Comparison of ENCODE assay signal across 12 cellular contexts in the genomic region with DNA sequence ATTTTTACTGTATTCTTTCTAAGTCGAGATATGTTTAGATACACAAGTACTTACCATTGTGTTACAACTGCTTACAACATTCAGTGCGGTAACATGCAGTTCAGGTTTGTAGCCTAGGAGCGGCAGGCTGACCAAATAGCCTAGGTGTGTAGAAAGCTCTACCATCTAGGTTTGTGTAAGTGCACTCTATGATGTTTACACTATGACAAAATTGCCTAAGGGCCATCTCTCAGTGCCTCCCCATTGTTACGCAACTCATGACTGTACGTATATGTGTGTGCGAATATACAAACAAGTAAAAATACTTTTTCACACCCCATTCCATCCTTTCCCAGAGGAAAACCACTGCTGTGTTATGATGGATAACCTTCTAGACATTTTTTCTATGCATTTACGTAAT. TPM values are rescaled to one million over a fixed set of nuclear protein-coding genes. Genes with fewer than 3 reads are reported as not detected.
DNase-seq lines count a peak whose midpoint lies in the region; ATAC-seq and TF ChIP-seq lines count a peak whose summit lies in the region.
"Had no signal": no experiment of that assay in that cellular context is flagged by ENCODE, and none has a peak within 500 bp of the region (broad histone marks: within the 10 kb centered on the region; RNA-seq: fewer than 3 reads in every experiment).

No MANE protein-coding gene starts in this region.

- TF ChIP-seq CTCF in MCF 10A (IDR thresholded peaks at IDR 0.05; ENCODE audit: unreplicated experiment) (no peak), breast epithelium (IDR thresholded peaks at IDR 0.05) (no peak), epithelial cell of esophagus (IDR thresholded peaks at IDR 0.05; ENCODE audit: insufficient read depth, low read depth, low read length, missing control alignments) (peak; percentile 34)

- no peaks in the 10 kb centered on the region for H3K9me3 Mint-ChIP-seq in MCF 10A (ENCODE audit: unreplicated experiment)
- H3K9me3 Mint-ChIP-seq: activated naive CD8-positive, alpha-beta T cell treated with anti-CD3 and anti-CD28 coated beads for 36 hours; dendritic cell treated with granulocyte-macrophage colony-stimulating factor and Interleukin-4, amounts not matched to agents 40 ng/mL and 50 ng/mL, for 4 days had no signal

- intact Hi-C loops in MCF 10A (cut with micrococcal nuclease) (no loop called here), breast epithelium (cut with DNase I; ENCODE audit: low total_unique reads) (no loop called here)

- no peaks in the 10 kb centered on the region for H3K9me3 ChIP-seq in breast epithelium
- H3K9me3 ChIP-seq: tibial nerve had no signal

- H3K27me3 ChIP-seq in breast epithelium = no peaks in the 10 kb centered on the region
- H3K27me3 ChIP-seq: tibial nerve had no signal

- no peak for ATAC-seq in GM21515 (IDR thresholded peaks at IDR 0.05; ENCODE audit: unreplicated experiment)

- POLR2A ChIA-PET in MCF 10A (lab: Yijun Ruan, JAX) = interaction anchor here (0.6 kb wide), 1 partner anchor 19 kb away, joined by 4 read pairs; no protein-coding TSS in a partner anchor

- H3K36me3 ChIP-seq in breast epithelium = no peaks in the 10 kb centered on the region

- no peak overlapping the region for H3K4me3 Mint-ChIP-seq in MCF 10A (ENCODE audit: unreplicated experiment)
- H3K4me3 Mint-ChIP-seq: activated naive CD8-positive, alpha-beta T cell treated with anti-CD3 and anti-CD28 coated beads for 36 hours; dendritic cell treated with granulocyte-macrophage colony-stimulating factor and Interleukin-4, amounts not matched to agents 40 ng/mL and 50 ng/mL, for 4 days had no signal

- H3K27ac ChIP-seq in breast epithelium = no peak overlapping the region
- H3K27ac ChIP-seq: tibial nerve had no signal

- peaks cover 18% of the 10 kb centered on the region for H3K4me1 Mint-ChIP-seq in MCF 10A (ENCODE audit: insufficient read depth, unreplicated experiment)

- H3K36me3 Mint-ChIP-seq in MCF 10A (ENCODE audit: insufficient read depth, unreplicated experiment) = peaks cover 10% of the 10 kb centered on the region

- no peaks in the 10 kb centered on the region for H3K27me3 Mint-ChIP-seq in MCF 10A (ENCODE audit: insufficient read depth, unreplicated experiment)
- H3K27me3 Mint-ChIP-seq: activated naive CD8-positive, alpha-beta T cell treated with anti-CD3 and anti-CD28 coated beads for 36 hours; dendritic cell treated with granulocyte-macrophage colony-stimulating factor and Interleukin-4, amounts not matched to agents 40 ng/mL and 50 ng/mL, for 4 days had no signal

- H3K4me3 ChIP-seq in breast epithelium (no peak overlapping the region), epithelial cell of esophagus (ENCODE audit: low read length) (no peak overlapping the region)
- H3K4me3 ChIP-seq: tibial nerve had no signal

- peak overlapping the region; percentile 67 for H3K27ac Mint-ChIP-seq in MCF 10A (ENCODE audit: low read depth, unreplicated experiment)
- H3K27ac Mint-ChIP-seq: activated naive CD8-positive, alpha-beta T cell treated with anti-CD3 and anti-CD28 coated beads for 36 hours; dendritic cell treated with granulocyte-macrophage colony-stimulating factor and Interleukin-4, amounts not matched to agents 40 ng/mL and 50 ng/mL, for 4 days had no signal

- H3K4me1 ChIP-seq in breast epithelium = peaks cover 0 to 6% of the 10 kb centered on the region in 2 donors

- CTCF ChIA-PET in MCF 10A (lab: Yijun Ruan, JAX) = interaction anchor here (0.6 kb wide), 1 partner anchor 28 kb away, joined by 3 read pairs; no protein-coding TSS in a partner anchor

- BruUV-seq in MCF 10A (replicated peaks; lab: Mats Ljungman, UMichigan) = no TSS peak

- peak; percentile 98 for DNase-seq in MCF 10A (ENCODE audit: unreplicated experiment)
- DNase-seq in breast epithelium (ENCODE audit: low spot score in 2 of 2) = no peak
- peak; percentile 67 for DNase-seq in NCI-H748 (lab: John Stamatoyannopoulos, UW; ENCODE audit: unreplicated experiment)
- peak; percentile 98 for DNase-seq in epithelial cell of esophagus (ENCODE audit: low read depth)
- no peak for DNase-seq in DMS114 treated with DMSO at 0.1 percent for 48 hours (lab: John Stamatoyannopoulos, UW; ENCODE audit: unreplicated experiment)
- DNase-seq in 8988T = no peak
- DNase-seq in GOT3 (lab: John Stamatoyannopoulos, UW) = no peak
- DNase-seq: activated naive CD8-positive, alpha-beta T cell treated with anti-CD3 and anti-CD28 coated beads for 36 hours; NCI-H1105 treated with DMSO at 0.1 percent for 48 hours had no signal

- no peak for TF ChIP-seq POLR2A in breast epithelium (IDR thresholded peaks at IDR 0.05)

RNA-seq across cellular contexts. Expression of gene PXYLP1, which starts 44.3 kb away (rescaled TPM):
- 2.1 and 5.4 TPM in 2 replicates for total RNA-seq in MCF 10A (2022)
- 10 to 100 TPM; 10.7 to 20.8 (median 19.0) TPM for total RNA-seq in breast epithelium

Comparison
In these comparisons a context has a peak if more than half of its experiments do, and no peak if none do; other contexts are left out.
1. DNase-seq: peak in MCF 10A (single experiment), NCI-H748 (single experiment) and epithelial cell of esophagus (single experiment); none in breast epithelium (0 of 2), DMS114 treated with DMSO at 0.1 percent for 48 hours (single experiment), 8988T (single experiment) and GOT3 (single experiment).